In genomic region chr17:19629449-19629848, GRCh38 we compare ENCODE assay signal across 18 cellular contexts. TPM values are rescaled to one million over a fixed set of nuclear protein-coding genes. Genes with fewer than 3 reads are reported as not detected.
DNase-seq lines count a peak whose midpoint lies in the region; ATAC-seq and TF ChIP-seq lines count a peak whose summit lies in the region.
"Had no signal": no experiment of that assay in that cellular context is flagged by ENCODE, and none has a peak within 500 bp of the region (broad histone marks: within the 10 kb centered on the region; RNA-seq: fewer than 3 reads in every experiment).

No MANE protein-coding gene starts in this region.

- TF ChIP-seq CTCF in PC-3 (conservative IDR thresholded peaks at IDR 0.05; ENCODE audit: low read depth, low read length), result no peak
- no peak for TF ChIP-seq CTCF in Peyer's patch (IDR thresholded peaks at IDR 0.05)

- no peaks in the 10 kb centered on the region for H3F3A ChIP-seq in PC-3 (ENCODE audit: low read length, unreplicated experiment)

- H3K36me3 Mint-ChIP-seq in activated CD4-positive, alpha-beta T cell treated with anti-CD3 and anti-CD28 coated beads, Interleukin-2, amount 10 ng/mL, durations not matched to agents 24 days and 14 days (ENCODE audit: low read depth), result no peaks in the 10 kb centered on the region
- H3K36me3 Mint-ChIP-seq in activated CD4-positive, alpha-beta T cell treated with anti-CD3 and anti-CD28 coated beads, Interleukin-2, amount 10 ng/mL, durations not matched to agents 7 days and 5 days (ENCODE audit: low read depth), result no peaks in the 10 kb centered on the region
- H3K36me3 Mint-ChIP-seq: CD4-positive, CD25-positive, alpha-beta regulatory T cell; CD8-positive, alpha-beta T cell had no signal

- H3K4me1 ChIP-seq in PC-3 (ENCODE audit: insufficient read depth, low read length), result peaks cover 22% of the 10 kb centered on the region
- H3K4me1 ChIP-seq in Peyer's patch, result no peaks in the 10 kb centered on the region
- H3K4me1 ChIP-seq: Caco-2 had no signal

- POLR2A ChIA-PET in activated CD4-positive, alpha-beta T cell treated with anti-CD3 and anti-CD28 coated beads, Interleukin-2, amount 10 ng/mL, durations not matched to agents 7 days and 5 days (lab: Charles Lee), result no interaction called here
- POLR2A ChIA-PET in PC-3 (lab: Charles Lee; ENCODE audit: unreplicated experiment), result no interaction called here

- no peak overlapping the region for H3K4me3 ChIP-seq in PC-3 (ENCODE audit: low read length)
- H3K4me3 ChIP-seq in Peyer's patch, result no peak overlapping the region
- H3K4me3 ChIP-seq: GM23338 had no signal

- no peaks in the 10 kb centered on the region for H3K27me3 ChIP-seq in PC-3 (ENCODE audit: low read length)
- H3K27me3 ChIP-seq in Peyer's patch, result no peaks in the 10 kb centered on the region

- no peaks in the 10 kb centered on the region for H3K9me3 Mint-ChIP-seq in activated CD4-positive, alpha-beta T cell treated with anti-CD3 and anti-CD28 coated beads, Interleukin-2, amount 10 ng/mL, durations not matched to agents 24 days and 14 days
- H3K9me3 Mint-ChIP-seq in activated CD4-positive, alpha-beta T cell treated with anti-CD3 and anti-CD28 coated beads, Interleukin-2, amount 10 ng/mL, durations not matched to agents 7 days and 5 days, result no peaks in the 10 kb centered on the region
- H3K9me3 Mint-ChIP-seq: CD8-positive, alpha-beta T cell had no signal

- BruUV-seq in PC-3 (replicated peaks; lab: Mats Ljungman, UMichigan), result no TSS peak

- CTCF ChIA-PET in activated CD4-positive, alpha-beta T cell treated with anti-CD3 and anti-CD28 coated beads, Interleukin-2, amount 10 ng/mL, durations not matched to agents 7 days and 5 days (lab: Charles Lee), result no interaction called here
- CTCF ChIA-PET in PC-3 (lab: Charles Lee), result no interaction called here

- no peaks in the 10 kb centered on the region for H3K9me2 ChIP-seq in PC-3 (replicated peaks; ENCODE audit: low read length)

- no peak for ATAC-seq in PC-3
- ATAC-seq: CD8-positive, alpha-beta T cell; GM23338; HCT116 had no signal

- H3K27ac Mint-ChIP-seq in activated CD4-positive, alpha-beta T cell treated with anti-CD3 and anti-CD28 coated beads, Interleukin-2, amount 10 ng/mL, durations not matched to agents 24 days and 14 days, result no peak overlapping the region
- no peak overlapping the region for H3K27ac Mint-ChIP-seq in activated CD4-positive, alpha-beta T cell treated with anti-CD3 and anti-CD28 coated beads, Interleukin-2, amount 10 ng/mL, durations not matched to agents 7 days and 5 days
- H3K27ac Mint-ChIP-seq: CD4-positive, CD25-positive, alpha-beta regulatory T cell; CD8-positive, alpha-beta T cell; GM23338 had no signal

- H4K20me1 ChIP-seq in PC-3 (ENCODE audit: low read length), result no peaks in the 10 kb centered on the region

- no peak overlapping the region for H3K27ac ChIP-seq in PC-3 (ENCODE audit: low read length)
- H3K27ac ChIP-seq in Peyer's patch, result no peak overlapping the region

- no peak overlapping the region for H2AFZ ChIP-seq in PC-3 (ENCODE audit: low read length)
- H2AFZ ChIP-seq: GM23338 had no signal

- no peaks in the 10 kb centered on the region for H3K9me3 ChIP-seq in PC-3 (ENCODE audit: low read length)
- H3K9me3 ChIP-seq in Peyer's patch, result no peaks in the 10 kb centered on the region
- H3K9me3 ChIP-seq: Caco-2 had no signal

- TF ChIP-seq POLR2A in Peyer's patch (IDR thresholded peaks at IDR 0.05), result no peak

- H3K79me2 ChIP-seq in PC-3 (ENCODE audit: low read length), result no peaks in the 10 kb centered on the region

- no peak overlapping the region for H3K4me3 Mint-ChIP-seq in activated CD4-positive, alpha-beta T cell treated with anti-CD3 and anti-CD28 coated beads, Interleukin-2, amount 10 ng/mL, durations not matched to agents 24 days and 14 days
- no peak overlapping the region for H3K4me3 Mint-ChIP-seq in activated CD4-positive, alpha-beta T cell treated with anti-CD3 and anti-CD28 coated beads, Interleukin-2, amount 10 ng/mL, durations not matched to agents 7 days and 5 days
- H3K4me3 Mint-ChIP-seq: CD4-positive, CD25-positive, alpha-beta regulatory T cell; CD8-positive, alpha-beta T cell; GM23338; H9 had no signal

- H3K27me3 Mint-ChIP-seq in activated CD4-positive, alpha-beta T cell treated with anti-CD3 and anti-CD28 coated beads, Interleukin-2, amount 10 ng/mL, durations not matched to agents 24 days and 14 days, result peaks cover 15% of the 10 kb centered on the region
- peaks cover 16% of the 10 kb centered on the region for H3K27me3 Mint-ChIP-seq in activated CD4-positive, alpha-beta T cell treated with anti-CD3 and anti-CD28 coated beads, Interleukin-2, amount 10 ng/mL, durations not matched to agents 7 days and 5 days

- intact Hi-C loops in activated CD4-positive, alpha-beta T cell treated with anti-CD3 and anti-CD28 coated beads, Interleukin-2, amount 10 ng/mL, durations not matched to agents 24 days and 14 days (cut with micrococcal nuclease), result loop anchor here (10.0 kb wide), 1 partner anchor 45 kb away; no protein-coding TSS in a partner anchor
- intact Hi-C loops in PC-3 (cut with micrococcal nuclease), result no loop called here

- DNase-seq in activated CD4-positive, alpha-beta T cell treated with anti-CD3 and anti-CD28 coated beads, Interleukin-2, amount 10 ng/mL, durations not matched to agents 24 days and 14 days, result peak; percentile 31
- no peak for DNase-seq in activated CD4-positive, alpha-beta T cell treated with anti-CD3 and anti-CD28 coated beads, Interleukin-2, amount 10 ng/mL, durations not matched to agents 7 days and 5 days
- DNase-seq in PC-3 (peak; percentile 25), myocyte (ENCODE audit: low read depth) (peak; percentile 36), NCI-H446 treated with DMSO at 0.1 percent for 48 hours (lab: John Stamatoyannopoulos, UW) (no peak), glomerular visceral epithelial cell (ENCODE audit: extremely low spot score) (no peak), Peyer's patch (no peak)
- no peak for DNase-seq in activated T-cell treated with anti-CD3 and anti-CD28 coated beads, Interleukin-2, amount 50 U/mL, for 1 hour
- DNase-seq: 8988T; C1 segment of cervical spinal cord; Caco-2; CD4-positive, CD25-positive, alpha-beta regulatory T cell; CD8-positive, alpha-beta T cell; DMS153; DND-41; H9 had no signal

- H3K36me3 ChIP-seq in PC-3 (ENCODE audit: low read depth, low read length), result no peaks in the 10 kb centered on the region
- no peaks in the 10 kb centered on the region for H3K36me3 ChIP-seq in Peyer's patch

- H3K4me2 ChIP-seq in PC-3 (ENCODE audit: low read length), result no peak overlapping the region
- H3K4me2 ChIP-seq: GM23338 had no signal

- H3K4me1 Mint-ChIP-seq in activated CD4-positive, alpha-beta T cell treated with anti-CD3 and anti-CD28 coated beads, Interleukin-2, amount 10 ng/mL, durations not matched to agents 24 days and 14 days, result no peaks in the 10 kb centered on the region
- no peaks in the 10 kb centered on the region for H3K4me1 Mint-ChIP-seq in activated CD4-positive, alpha-beta T cell treated with anti-CD3 and anti-CD28 coated beads, Interleukin-2, amount 10 ng/mL, durations not matched to agents 7 days and 5 days
- H3K4me1 Mint-ChIP-seq: GM23338, H9 had no signal

- no peak overlapping the region for H3K9ac ChIP-seq in PC-3 (ENCODE audit: low read length)

RNA-seq across cellular contexts. Expression of gene ALDH3A2, which starts 19.1 kb away (rescaled TPM):
- total RNA-seq in activated CD4-positive, alpha-beta T cell treated with anti-CD3 and anti-CD28 coated beads, Interleukin-2, amount 10 ng/mL, durations not matched to agents 24 days and 14 days, result 32.8 and 34.3 TPM in 2 replicates
- total RNA-seq in activated CD4-positive, alpha-beta T cell treated with anti-CD3 and anti-CD28 coated beads, Interleukin-2, amount 10 ng/mL, durations not matched to agents 7 days and 5 days, result 10 to 100 TPM; 21.3 to 25.8 TPM
- total RNA-seq in PC-3 (2014; rRNA removed), result 125 and 143 TPM in 2 replicates
- 102 and 137 TPM in 2 replicates for total RNA-seq in myocyte
- 41.3 TPM for polyA plus RNA-seq in myocyte (2012)
- 100 to 1,000 TPM; 171 to 330 (median 269) TPM for total RNA-seq in Peyer's patch

Comparison
In these comparisons a context has a peak if more than half of its experiments do, and no peak if none do; other contexts are left out.
1. DNase-seq: peak in activated CD4-positive, alpha-beta T cell treated with anti-CD3 and anti-CD28 coated beads, Interleukin-2, amount 10 ng/mL, durations not matched to agents 24 days and 14 days (single experiment), PC-3 (single experiment) and myocyte (single experiment); none in activated CD4-positive, alpha-beta T cell treated with anti-CD3 and anti-CD28 coated beads, Interleukin-2, amount 10 ng/mL, durations not matched to agents 7 days and 5 days (single experiment), activated T-cell treated with anti-CD3 and anti-CD28 coated beads, Interleukin-2, amount 50 U/mL, for 1 hour (single experiment), NCI-H446 treated with DMSO at 0.1 percent for 48 hours (single experiment), glomerular visceral epithelial cell (single experiment) and Peyer's patch (0 of 3).